ENCODE assay signal across 6 cellular contexts in the genomic region with DNA sequence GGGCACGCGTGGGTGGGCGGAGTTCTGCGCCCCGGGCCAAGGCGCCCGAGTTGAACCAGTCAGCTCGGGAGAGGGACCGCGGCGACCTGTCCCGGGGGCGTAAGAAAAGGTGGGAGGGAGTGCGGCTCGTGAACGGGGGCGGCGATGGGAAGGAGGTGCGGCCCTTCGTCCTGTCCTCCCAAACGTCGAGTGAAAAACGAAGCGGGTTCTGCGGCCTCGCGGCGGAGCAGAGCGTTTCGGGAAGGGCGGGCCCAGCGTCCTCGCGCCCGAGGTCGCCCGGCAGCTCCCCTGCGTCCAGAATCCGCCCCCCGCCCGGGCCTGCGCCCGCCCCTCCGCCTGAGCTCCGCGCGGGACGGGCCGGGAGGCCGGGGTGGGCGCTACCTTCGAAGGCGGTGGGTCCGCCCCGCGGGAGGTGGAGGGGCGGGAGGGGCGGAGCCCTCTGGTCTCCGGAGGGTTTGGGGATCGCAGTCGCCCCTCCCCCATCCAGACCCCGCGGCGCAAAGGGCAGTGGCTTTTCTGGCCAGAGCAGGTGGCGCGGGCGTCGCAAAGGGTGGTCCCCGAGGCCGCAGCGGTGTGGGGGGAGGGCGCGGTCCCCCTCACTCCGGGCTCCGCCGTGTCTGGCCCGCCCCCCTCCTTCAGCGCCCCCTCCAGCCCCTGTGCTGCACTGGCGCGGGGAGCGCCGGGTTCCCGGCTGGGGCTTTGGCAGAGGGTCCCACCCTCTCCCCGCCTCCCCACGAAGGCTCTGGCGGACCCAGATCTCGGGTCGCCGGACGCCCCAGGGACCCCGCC. TPM values are rescaled to one million over a fixed set of nuclear protein-coding genes. Genes with fewer than 3 reads are reported as not detected.
DNase-seq lines count a peak whose midpoint lies in the region; ATAC-seq and TF ChIP-seq lines count a peak whose summit lies in the region.

No MANE protein-coding gene starts in this region.

- DNase-seq in 8988T: peak; percentile 63
- peak; percentile 65 for DNase-seq in NCI-H2171 (lab: John Stamatoyannopoulos, UW)
- no peak for DNase-seq in mammary epithelial cell
- no peak for DNase-seq in omental fat pad (ENCODE audit: low spot score)
- DNase-seq in putamen (ENCODE audit: low spot score): no peak
- DNase-seq in NOMO-1 (lab: John Stamatoyannopoulos, UW; ENCODE audit: unreplicated experiment in 2 of 2): no peak

- peak overlapping the region; percentile 95 for H3K4me2 ChIP-seq in mammary epithelial cell (ENCODE audit: insufficient read depth, low read depth, low read length)

- intact Hi-C loops in mammary epithelial cell (cut with micrococcal nuclease): loop anchor here (10.0 kb wide), 1 partner anchor 118 kb away; a partner anchor contains a TSS

- H3K27ac ChIP-seq in mammary epithelial cell (ENCODE audit: insufficient read depth, low read depth, low read length): no peak overlapping the region

- BruUV-seq in mammary epithelial cell (replicated peaks; lab: Mats Ljungman, UMichigan): no TSS peak

- no peaks in the 10 kb centered on the region for H4K20me1 ChIP-seq in mammary epithelial cell (ENCODE audit: insufficient read depth, low read length)

- H3K4me1 ChIP-seq in mammary epithelial cell (ENCODE audit: insufficient read depth, low read length): peaks cover 16% of the 10 kb centered on the region

- no peaks in the 10 kb centered on the region for H3K79me2 ChIP-seq in mammary epithelial cell (ENCODE audit: insufficient read depth, low read length)

- no peak overlapping the region for H3K9ac ChIP-seq in mammary epithelial cell (ENCODE audit: insufficient read depth, low read length)

- in situ Hi-C loops in mammary epithelial cell (cut with MboI; ENCODE audit: low sequenced_read_pairs in 2 of 2): no loop called here

- peak; percentile 13 for ATAC-seq in omental fat pad (ENCODE audit: low FRiP score)

- dilution Hi-C loops in mammary epithelial cell (cut with HindIII; ENCODE audit: low sequenced_read_pairs): no loop called here

- CTCF ChIA-PET in mammary epithelial cell (lab: Charles Lee; ENCODE audit: low non-redundant PET): no interaction called here

- TF ChIP-seq CTCF in mammary epithelial cell (conservative IDR thresholded peaks at IDR 0.05 in 1 of 2, IDR thresholded peaks at IDR 0.05 in 1 of 2; ENCODE audit: extremely low read depth in 1 of 2, insufficient read depth in 1 of 2, low read depth in 1 of 2, low read length in 2 of 2) (no peak), omental fat pad (IDR thresholded peaks at IDR 0.05) (no peak)

- no peaks in the 10 kb centered on the region for H3K9me3 ChIP-seq in mammary epithelial cell (replicated peaks; ENCODE audit: insufficient read depth, low read length)

- H2AFZ ChIP-seq in mammary epithelial cell (ENCODE audit: low read depth, low read length): peak overlapping the region; percentile 58

- H3K4me3 ChIP-seq in mammary epithelial cell (replicated peaks in 1 of 3; ENCODE audit: insufficient read depth in 1 of 3, low read depth in 2 of 3, low read length in 3 of 3): peak overlapping the region in 2 of 3 experiments; percentile 43 to 57

- WGBS in mammary epithelial cell (ENCODE audit: low coverage, missing lambda C conversion rate): no CpG with 5 or more reads among the region's 91 CpGs

- no peaks in the 10 kb centered on the region for H3K36me3 ChIP-seq in mammary epithelial cell (ENCODE audit: insufficient read depth, low read length)

- no peaks in the 10 kb centered on the region for H3K27me3 ChIP-seq in mammary epithelial cell (ENCODE audit: insufficient read depth, low read length)

RNA-seq across cellular contexts. Expression of a gene that starts 0.8 kb away (rescaled TPM):
- total RNA-seq in mammary epithelial cell (1 to 10 TPM; 7.5 to 8.5 TPM), omental fat pad (10 to 100 TPM in 2 of 4 donors, 1 to 10 TPM in 2; 7.6 to 17.4 (median 12.0) TPM)
- polyA plus RNA-seq in mammary epithelial cell: 15.2 TPM
- polyA minus RNA-seq in mammary epithelial cell: 10.4 TPM

RNA-seq across cellular contexts. Expression of a gene that starts 5.7 kb away (rescaled TPM):
- total RNA-seq in mammary epithelial cell (10 to 100 TPM in 1 of 2 donors, 1 to 10 TPM in 1; 8.0 to 32.5 TPM), omental fat pad (10 to 100 TPM; 10.2 to 34.4 (median 21.6) TPM)
- polyA plus RNA-seq in mammary epithelial cell: 11.5 TPM
- 87.4 TPM for polyA minus RNA-seq in mammary epithelial cell

RNA-seq across cellular contexts. Expression of a gene that starts 25.5 kb away (rescaled TPM):
- total RNA-seq in mammary epithelial cell (10 to 100 TPM in 1 of 2 donors, 1 to 10 TPM in 1; 9.3 to 12.8 TPM), omental fat pad (10 to 100 TPM in 1 of 4 donors, 1 to 10 TPM in 3; 6.6 to 12.8 (median 9.2) TPM)
- 8.3 TPM for polyA plus RNA-seq in mammary epithelial cell
- 9.4 TPM for polyA minus RNA-seq in mammary epithelial cell

RNA-seq across cellular contexts. Expression of a gene that starts 44.1 kb away (rescaled TPM):
- 10 to 100 TPM in 1 of 2 donors, 1 to 10 TPM in 1; 8.3 to 76.5 TPM for total RNA-seq in mammary epithelial cell
- polyA plus RNA-seq in mammary epithelial cell: 461 TPM
- 35.7 TPM for polyA minus RNA-seq in mammary epithelial cell
- 10 to 100 TPM; 10.5 to 91.9 (median 12.3) TPM for total RNA-seq in omental fat pad

RNA-seq across cellular contexts. Expression of a gene that starts 55.4 kb away (rescaled TPM):
- total RNA-seq in mammary epithelial cell (10 to 100 TPM; 28.8 to 61.1 TPM), omental fat pad (10 to 100 TPM; 25.5 to 44.3 (median 40.9) TPM)
- polyA plus RNA-seq in mammary epithelial cell: 35.9 TPM
- 31.2 TPM for polyA minus RNA-seq in mammary epithelial cell

Comparison
In these comparisons a context has a peak if more than half of its experiments do, and no peak if none do; other contexts are left out.
1. DNase-seq: peak in 8988T (single experiment) and NCI-H2171 (single experiment); none in mammary epithelial cell (single experiment), omental fat pad (single experiment), putamen (single experiment) and NOMO-1 (0 of 2).